1 cellular context compared by ENCODE assay signal in the genomic region with DNA sequence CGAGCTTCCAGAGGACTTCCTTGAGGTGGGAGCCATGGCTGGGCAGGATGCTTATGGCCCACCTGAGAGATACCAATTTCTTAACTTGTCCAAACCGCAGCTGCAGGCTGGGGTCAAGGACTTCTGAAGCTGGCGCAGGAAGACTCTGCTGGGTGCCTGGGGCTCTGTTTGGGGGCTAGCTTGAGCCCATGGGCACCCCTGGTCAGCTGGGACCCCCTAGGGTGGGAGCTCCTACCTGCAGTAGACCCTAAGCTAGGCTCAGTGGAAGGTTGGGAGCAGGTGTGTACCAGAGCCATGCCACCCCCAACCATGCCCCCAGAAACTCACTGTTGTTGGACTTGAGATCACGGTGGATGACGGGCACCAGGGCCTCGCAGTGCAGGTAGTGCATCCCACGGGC.
TF ChIP-seq lines count a peak whose summit lies in the region.

No MANE protein-coding gene starts in this region.

TF ChIP-seq in endothelial cell of umbilical vein, 7 proteins besides CTCF, POLR2A, EP300 and RAD21:
- TF ChIP-seq GATA2 (IDR thresholded peaks at IDR 0.05; ENCODE audit: insufficient read depth, insufficient read length, low read depth, low read length) (no peak), FOS (IDR thresholded peaks at IDR 0.05; ENCODE audit: borderline replicate concordance, insufficient read depth, low read length) (no peak), POLR2AphosphoS5 (IDR thresholded peaks at IDR 0.05; ENCODE audit: insufficient read depth, low read depth, low read length) (no peak), MYC (IDR thresholded peaks at IDR 0.05; ENCODE audit: low read depth, low read length) (no peak), EZH2 (IDR thresholded peaks at IDR 0.05; ENCODE audit: borderline replicate concordance, low read depth, low read length, severe bottlenecking) (no peak), JUN (IDR thresholded peaks at IDR 0.05; ENCODE audit: borderline replicate concordance, insufficient read depth, insufficient read length, low read depth) (no peak)
- TF ChIP-seq, protein P1, sequence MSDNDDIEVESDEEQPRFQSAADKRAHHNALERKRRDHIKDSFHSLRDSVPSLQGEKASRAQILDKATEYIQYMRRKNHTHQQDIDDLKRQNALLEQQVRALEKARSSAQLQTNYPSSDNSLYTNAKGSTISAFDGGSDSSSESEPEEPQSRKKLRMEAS (IDR thresholded peaks at IDR 0.05; ENCODE audit: insufficient read depth, insufficient read length), result no peak
